Comparison of ENCODE assay signal across 28 cellular contexts in genomic region chr18:58569490-58569911, GRCh38. TPM values are rescaled to one million over a fixed set of nuclear protein-coding genes. Genes with fewer than 3 reads are reported as not detected.
DNase-seq lines count a peak whose midpoint lies in the region; ATAC-seq, FAIRE-seq and TF ChIP-seq lines count a peak whose summit lies in the region.
"Had no signal": no experiment of that assay in that cellular context is flagged by ENCODE, and none has a peak within 500 bp of the region (broad histone marks: within the 10 kb centered on the region; RNA-seq: fewer than 3 reads in every experiment).

No MANE protein-coding gene starts in this region.

- H3K4me1 ChIP-seq in A549 (peaks cover 76% of the 10 kb centered on the region), GM23338 (ENCODE audit: insufficient read depth) (no peaks in the 10 kb centered on the region; the same call in 1 of the 2 replicates), neural progenitor cell (no peaks in the 10 kb centered on the region)
- H3K4me1 ChIP-seq: HAP-1 had no signal

- H3K79me2 ChIP-seq in GM23338 (replicated peaks; ENCODE audit: insufficient read depth) = no peaks in the 10 kb centered on the region
- no peaks in the 10 kb centered on the region for H3K79me2 ChIP-seq in neural progenitor cell (ENCODE audit: low read depth)

- H3K9me3 Mint-ChIP-seq in GM23338 = peaks cover 8% of the 10 kb centered on the region; the same call in 2 of the 3 replicates
- H3K9me3 Mint-ChIP-seq in neural progenitor cell = peaks cover 10% of the 10 kb centered on the region
- H3K9me3 Mint-ChIP-seq in CD4-positive, alpha-beta T cell = no peaks in the 10 kb centered on the region
- no peaks in the 10 kb centered on the region for H3K9me3 Mint-ChIP-seq in T-helper 2 cell treated with Interferon-gamma antibody and Interleukin-4, amounts not matched to agents 5 μg/mL and 100 μg/mL, for 36 hours
- H3K9me3 Mint-ChIP-seq: activated naive CD4-positive, alpha-beta T cell treated with anti-CD3 and anti-CD28 coated beads for 36 hours; central memory CD8-positive, alpha-beta T cell; type B pancreatic cell had no signal

- no peaks in the 10 kb centered on the region for H4K20me1 ChIP-seq in GM23338 (replicated peaks; ENCODE audit: insufficient read depth)
- H4K20me1 ChIP-seq in neural progenitor cell (ENCODE audit: low read depth) = no peaks in the 10 kb centered on the region

- no peak for TF ChIP-seq CTCF in A549 (IDR thresholded peaks at IDR 0.05)
- no peak for TF ChIP-seq CTCF in GM23338 (conservative IDR thresholded peaks at IDR 0.05; ENCODE audit: low read depth in 2 of 2)
- TF ChIP-seq CTCF in WERI-Rb-1 (IDR thresholded peaks at IDR 0.05; ENCODE audit: low read depth, low read length) = no peak
- no peak for TF ChIP-seq CTCF in neural progenitor cell (IDR thresholded peaks at IDR 0.05)
- TF ChIP-seq CTCF in CD4-positive, alpha-beta T cell (IDR thresholded peaks at IDR 0.05) = no peak

- 85% methylated on average over 8 of the region's 8 CpGs for WGBS in A549 (ENCODE audit: missing lambda C conversion rate)

- H3K27ac ChIP-seq in A549 = peak overlapping the region; percentile 23 to 84; a peak in 4 of 6 replicates
- H3K27ac ChIP-seq in GM23338 (ENCODE audit: low read depth) = no peak overlapping the region
- no peak overlapping the region for H3K27ac ChIP-seq in WERI-Rb-1
- no peak overlapping the region for H3K27ac ChIP-seq in neural progenitor cell
- H3K27ac ChIP-seq in CD4-positive, alpha-beta T cell (ENCODE audit: low read depth, low read length) = no peak overlapping the region

- TF ChIP-seq RAD21 in A549 (conservative IDR thresholded peaks at IDR 0.05 in 1 of 2, IDR thresholded peaks at IDR 0.05 in 1 of 2) = no peak

- H2AFZ ChIP-seq in GM23338 (peak overlapping the region; percentile 81), neural progenitor cell (replicated peaks) (no peak overlapping the region)

- POLR2A ChIA-PET in A549 (lab: Yijun Ruan, JAX) = no interaction called here
- POLR2A ChIA-PET in CD4-positive, alpha-beta T cell (lab: Charles Lee) = no interaction called here

- H3K27me3 Mint-ChIP-seq in GM23338 (ENCODE audit: insufficient read depth, low read depth, poor library complexity) (peaks cover 2% of the 10 kb centered on the region), neural progenitor cell (ENCODE audit: insufficient read depth, low read depth) (peaks cover 3% of the 10 kb centered on the region)
- H3K27me3 Mint-ChIP-seq in CD4-positive, alpha-beta T cell = no peaks in the 10 kb centered on the region
- no peaks in the 10 kb centered on the region for H3K27me3 Mint-ChIP-seq in T-helper 2 cell treated with Interferon-gamma antibody and Interleukin-4, amounts not matched to agents 5 μg/mL and 100 μg/mL, for 36 hours (ENCODE audit: low read depth)
- H3K27me3 Mint-ChIP-seq: central memory CD8-positive, alpha-beta T cell had no signal

- FAIRE-seq in A549 (lab: Jason Lieb, UNC) (no peak), RCC 7860 (lab: Jason Lieb, UNC) (no peak)
- FAIRE-seq: frontal cortex, GM18507, islet of Langerhans had no signal

- H3K4me1 Mint-ChIP-seq in GM23338 = peaks cover 3% of the 10 kb centered on the region; the same call in 1 of the 3 replicates
- H3K4me1 Mint-ChIP-seq in neural progenitor cell = peaks cover 17% of the 10 kb centered on the region
- H3K4me1 Mint-ChIP-seq in CD4-positive, alpha-beta T cell (ENCODE audit: low read depth) = no peaks in the 10 kb centered on the region
- peaks cover 7% of the 10 kb centered on the region for H3K4me1 Mint-ChIP-seq in T-helper 2 cell treated with Interferon-gamma antibody and Interleukin-4, amounts not matched to agents 5 μg/mL and 100 μg/mL, for 36 hours (ENCODE audit: low read depth)
- H3K4me1 Mint-ChIP-seq: central memory CD8-positive, alpha-beta T cell had no signal

- H3K9ac ChIP-seq in neural progenitor cell = no peak overlapping the region

- no peak for TF ChIP-seq POLR2A in A549 (IDR thresholded peaks at IDR 0.05; ENCODE audit: low read length)

- H3K27me3 ChIP-seq in GM23338 (ENCODE audit: insufficient read depth) (no peaks in the 10 kb centered on the region), WERI-Rb-1 (ENCODE audit: insufficient read depth, low read depth, severe bottlenecking) (no peaks in the 10 kb centered on the region), neural progenitor cell (no peaks in the 10 kb centered on the region)
- H3K27me3 ChIP-seq in CD4-positive, alpha-beta T cell (ENCODE audit: control insufficient read depth, insufficient read depth, low read length) = no peaks in the 10 kb centered on the region

- H3F3A ChIP-seq in GM23338 (replicated peaks; ENCODE audit: low read depth) (no peaks in the 10 kb centered on the region), neural progenitor cell (ENCODE audit: low read depth) (no peaks in the 10 kb centered on the region)

- H3K4me2 ChIP-seq in A549 (0 out of 3 replicates have a peak overlapping the region, but pooled peaks have one; percentile 8), GM23338 (no peak overlapping the region), neural progenitor cell (no peak overlapping the region)

- ATAC-seq in A549 = no peak
- ATAC-seq in GM23338 = peak; percentile 52
- no peak for ATAC-seq in CD4-positive, alpha-beta T cell (ENCODE audit: poor library complexity)

- H3K36me3 ChIP-seq in GM23338 (ENCODE audit: insufficient read depth) (no peaks in the 10 kb centered on the region), WERI-Rb-1 (no peaks in the 10 kb centered on the region), neural progenitor cell (no peaks in the 10 kb centered on the region)
- H3K36me3 ChIP-seq: HAP-1 had no signal

- H3K36me3 Mint-ChIP-seq in GM23338 (ENCODE audit: low read depth) (peaks cover under 1% of the 10 kb centered on the region; the same call in 2 of the 3 replicates), neural progenitor cell (no peaks in the 10 kb centered on the region)
- no peaks in the 10 kb centered on the region for H3K36me3 Mint-ChIP-seq in CD4-positive, alpha-beta T cell (ENCODE audit: low read depth)
- H3K36me3 Mint-ChIP-seq in T-helper 2 cell treated with Interferon-gamma antibody and Interleukin-4, amounts not matched to agents 5 μg/mL and 100 μg/mL, for 36 hours (ENCODE audit: low read depth) = peaks cover 2% of the 10 kb centered on the region
- H3K36me3 Mint-ChIP-seq: type B pancreatic cell had no signal

- TF ChIP-seq EP300 in A549 (IDR thresholded peaks at IDR 0.05) = no peak

- H3K4me3 Mint-ChIP-seq in GM23338 (no peak overlapping the region), neural progenitor cell (no peak overlapping the region)
- no peak overlapping the region for H3K4me3 Mint-ChIP-seq in CD4-positive, alpha-beta T cell
- no peak overlapping the region for H3K4me3 Mint-ChIP-seq in T-helper 2 cell treated with Interferon-gamma antibody and Interleukin-4, amounts not matched to agents 5 μg/mL and 100 μg/mL, for 36 hours
- H3K4me3 Mint-ChIP-seq: activated naive CD4-positive, alpha-beta T cell treated with anti-CD3 and anti-CD28 coated beads for 36 hours; activated T-cell treated with anti-CD3 and anti-CD28 coated beads, Interleukin-2, amount 50 U/mL, for 72 hours; central memory CD8-positive, alpha-beta T cell; type B pancreatic cell had no signal

- H3K9me3 ChIP-seq in A549 = 0 out of 3 replicates have a peak, but pooled peaks cover 2% of the 10 kb centered on the region
- H3K9me3 ChIP-seq in WERI-Rb-1 (ENCODE audit: severe bottlenecking) = no peaks in the 10 kb centered on the region
- H3K9me3 ChIP-seq in neural progenitor cell (ENCODE audit: low read depth) = no peaks in the 10 kb centered on the region
- no peaks in the 10 kb centered on the region for H3K9me3 ChIP-seq in CD4-positive, alpha-beta T cell (ENCODE audit: control insufficient read depth, low read length)
- H3K9me3 ChIP-seq: HAP-1 had no signal

- DNase-seq in A549 (ENCODE audit: low read depth in 1 of 2, low spot score in 1 of 2) (no peak), GM23338 (ENCODE audit: low spot score) (no peak), WERI-Rb-1 (peak; percentile 72), neural progenitor cell (ENCODE audit: low spot score) (no peak), RCC 7860 (ENCODE audit: low spot score) (no peak), DMS153 treated with DMSO at 0.1 percent for 48 hours (lab: John Stamatoyannopoulos, UW; ENCODE audit: unreplicated experiment) (no peak)
- no peak for DNase-seq in CD4-positive, alpha-beta T cell
- no peak for DNase-seq in T-helper 2 cell treated with Interferon-gamma antibody and Interleukin-4, amounts not matched to agents 5 μg/mL and 100 μg/mL, for 36 hours (ENCODE audit: low spot score)
- DNase-seq: activated naive CD4-positive, alpha-beta T cell treated with anti-CD3 and anti-CD28 coated beads for 36 hours; activated T-cell treated with anti-CD3 and anti-CD28 coated beads, Interleukin-2, amount 50 U/mL, for 72 hours; effector CD4-positive, alpha-beta T cell; erythroblast; KG1; MV-4-11; NCI-H1694 treated with DMSO at 0.1 percent for 48 hours; NCI-H774; nucleus accumbens; OCI-M1; retina; SHP77; SW 1271 had no signal

- H3K4me3 ChIP-seq in A549 = no peak overlapping the region
- H3K4me3 ChIP-seq in GM23338 = no peak overlapping the region
- H3K4me3 ChIP-seq in WERI-Rb-1 (ENCODE audit: low read depth, low read length) = peak overlapping the region; percentile 8
- no peak overlapping the region for H3K4me3 ChIP-seq in neural progenitor cell
- H3K4me3 ChIP-seq: HAP-1, lung had no signal

- intact Hi-C loops in CD4-positive, alpha-beta T cell (cut with DNase I, micrococcal nuclease) = no loop called here

- no peaks in the 10 kb centered on the region for H3K9me2 ChIP-seq in GM23338 (ENCODE audit: insufficient read depth)

- H3K27ac Mint-ChIP-seq in GM23338 (no peak overlapping the region), neural progenitor cell (peak overlapping the region; percentile 76)
- no peak overlapping the region for H3K27ac Mint-ChIP-seq in CD4-positive, alpha-beta T cell
- H3K27ac Mint-ChIP-seq in T-helper 2 cell treated with Interferon-gamma antibody and Interleukin-4, amounts not matched to agents 5 μg/mL and 100 μg/mL, for 36 hours = no peak overlapping the region
- H3K27ac Mint-ChIP-seq: activated naive CD4-positive, alpha-beta T cell treated with anti-CD3 and anti-CD28 coated beads for 36 hours; activated T-cell treated with anti-CD3 and anti-CD28 coated beads, Interleukin-2, amount 50 U/mL, for 72 hours; type B pancreatic cell had no signal

- CTCF ChIA-PET in A549 (lab: Yijun Ruan, JAX) = interaction anchor here (1.3 to 2.4 kb wide), 2 partner anchors 39 to 195 kb away, joined by 4 to 5 read pairs; no protein-coding TSS in a partner anchor
- CTCF ChIA-PET in CD4-positive, alpha-beta T cell (lab: Charles Lee) = interaction anchor here (0.9 kb wide), 1 partner anchor 194 kb away, joined by 3 read pairs; no protein-coding TSS in a partner anchor

RNA-seq across cellular contexts. Expression of gene ALPK2, which starts 59.4 kb away (rescaled TPM):
- polyA plus RNA-seq in A549 (2011; rRNA removed) (19.2 and 22.0 TPM in 2 replicates), A549 (2017; fragmentation: RNase III; extraction: RNeasy Plus Mini Kit Qiagen cat#74134 plus additional on column Dnase treatment) (39.0 to 43.8 TPM (median 41.2 TPM) in 3 replicates), GM23338 (2016; fragmentation: Nextera tagmentation; extraction: Ambion mirVana) (0.14 and 0.23 TPM in 2 replicates)
- 3.9 and 4.3 TPM in 2 replicates for polyA plus RNA-seq in A549 (2012; cell fraction: cytosol; rRNA removed)
- 9.3 and 15.0 TPM in 2 replicates for polyA plus RNA-seq in A549 (2012; cell fraction: nucleus; rRNA removed)
- polyA minus RNA-seq in A549 (2011; rRNA and poly(A)+ RNA removed) = 25.5 and 25.8 TPM in 2 replicates
- 0.03 and 1.4 TPM in 2 replicates for total RNA-seq in GM23338 (2014; rRNA removed; shearing (Covaris generic))
- 0.15 and 0.24 TPM in 2 replicates for total RNA-seq in neural progenitor cell (ENCODE audit: low replicate concordance)
- under 1 TPM; 0.25 TPM for total RNA-seq in CD4-positive, alpha-beta T cell
- total RNA-seq: frontal cortex had no signal

Comparison
In these comparisons a context has a peak if more than half of its experiments do, and no peak if none do; other contexts are left out.
1. H3K27ac ChIP-seq: peak in A549 (2 of 2); none in GM23338 (single experiment), WERI-Rb-1 (single experiment), neural progenitor cell (single experiment) and CD4-positive, alpha-beta T cell (single experiment).